In the genomic region with DNA sequence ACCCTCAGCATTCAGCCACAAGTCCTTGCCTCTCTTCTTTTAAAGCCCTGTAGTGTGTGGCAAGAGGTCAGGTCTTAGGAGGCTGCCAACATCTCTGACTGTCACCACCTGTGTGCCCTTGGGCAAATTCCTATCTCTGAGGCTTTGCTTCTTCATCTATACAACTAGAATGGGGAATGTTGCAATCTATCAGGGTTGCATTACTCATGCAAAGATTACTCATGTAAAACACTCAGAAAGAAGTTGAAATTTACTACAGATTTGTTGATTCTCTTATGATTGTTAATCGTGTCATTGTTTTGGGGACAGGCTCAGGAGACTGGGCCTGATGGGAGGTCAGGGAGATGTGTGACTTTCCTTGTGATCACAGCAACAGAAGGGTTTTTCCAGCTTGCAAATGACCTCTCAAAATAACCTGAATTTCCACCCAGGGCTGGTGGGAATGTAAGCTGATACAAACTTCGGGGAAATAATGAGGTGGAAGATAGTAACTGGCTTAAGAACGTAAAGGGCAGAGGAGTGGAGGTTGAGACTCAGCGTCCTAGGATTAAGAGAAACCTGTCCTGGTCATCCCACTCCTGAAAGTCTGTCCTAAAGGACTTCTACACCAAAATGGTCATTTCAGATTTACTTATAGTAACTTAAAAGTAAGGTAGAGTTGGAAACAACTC, we compare ENCODE assay signal across 12 cellular contexts. TPM values are rescaled to one million over a fixed set of nuclear protein-coding genes. Genes with fewer than 3 reads are reported as not detected.
DNase-seq lines count a peak whose midpoint lies in the region; ATAC-seq, FAIRE-seq and TF ChIP-seq lines count a peak whose summit lies in the region.
"Had no signal": no experiment of that assay in that cellular context is flagged by ENCODE, and none has a peak within 500 bp of the region (broad histone marks: within the 10 kb centered on the region; RNA-seq: fewer than 3 reads in every experiment).

No MANE protein-coding gene starts in this region.

- H4K20me1 ChIP-seq in astrocyte (ENCODE audit: insufficient read depth, low read length): no peaks in the 10 kb centered on the region

- TF ChIP-seq CTCF in BJ (IDR thresholded peaks at IDR 0.05; ENCODE audit: insufficient read depth, low read depth, low read length) (no peak), astrocyte (IDR thresholded peaks at IDR 0.05; ENCODE audit: insufficient read depth, low read depth, low read length) (no peak), lower lobe of right lung (IDR thresholded peaks at IDR 0.05) (no peak)

- H3K4me3 Mint-ChIP-seq in astrocyte (ENCODE audit: unreplicated experiment): no peak overlapping the region

- no peaks in the 10 kb centered on the region for H3K27me3 Mint-ChIP-seq in astrocyte (ENCODE audit: low read depth, unreplicated experiment)

- H3K9me3 Mint-ChIP-seq in astrocyte (ENCODE audit: unreplicated experiment): peaks cover 4% of the 10 kb centered on the region

- H3K9me3 ChIP-seq in astrocyte (ENCODE audit: insufficient read depth, low read depth, low read length): no peaks in the 10 kb centered on the region
- H3K9me3 ChIP-seq in lower lobe of right lung: no peaks in the 10 kb centered on the region

- H3K9ac ChIP-seq in astrocyte (ENCODE audit: low read length): peak overlapping the region; percentile 48

- no peaks in the 10 kb centered on the region for H3K79me2 ChIP-seq in astrocyte (ENCODE audit: insufficient read depth, low read length)

- no peak overlapping the region for H3K4me3 ChIP-seq in BJ (ENCODE audit: low read depth, low read length)
- no peak overlapping the region for H3K4me3 ChIP-seq in astrocyte (ENCODE audit: insufficient read depth, low read depth, low read length)
- H3K4me3 ChIP-seq in lower lobe of right lung: no peak overlapping the region

- H3K27ac Mint-ChIP-seq in astrocyte (ENCODE audit: unreplicated experiment): peak overlapping the region; percentile 82

- H3K27ac ChIP-seq in astrocyte (ENCODE audit: low read depth, low read length) (peak overlapping the region; percentile 72), lower lobe of right lung (no peak overlapping the region)

- H3K4me2 ChIP-seq in astrocyte (ENCODE audit: low read length): peak overlapping the region; percentile 53

- no peaks in the 10 kb centered on the region for H3K36me3 ChIP-seq in BJ (ENCODE audit: control insufficient read depth, insufficient read depth, low read length)
- no peaks in the 10 kb centered on the region for H3K36me3 ChIP-seq in astrocyte (ENCODE audit: insufficient read depth, low read length)
- no peaks in the 10 kb centered on the region for H3K36me3 ChIP-seq in lower lobe of right lung

- peak; percentile 95 for FAIRE-seq in astrocyte (lab: Jason Lieb, UNC)

- DNase-seq in BJ (ENCODE audit: low read depth): peak; percentile 87
- peak; percentile 98 for DNase-seq in LHCN-M2 (ENCODE audit: low read depth)
- peak; percentile 86 for DNase-seq in astrocyte (ENCODE audit: low read depth)
- DNase-seq in kidney tubule cell (ENCODE audit: low spot score): peak; percentile 93
- no peak for DNase-seq in lower lobe of right lung
- DNase-seq in NCI-H1048 (lab: John Stamatoyannopoulos, UW): no peak
- DNase-seq in stimulated activated CD4-positive, alpha-beta T cell treated with anti-CD3 and anti-CD28 coated beads, Interleukin-2, amount 100 ng/mL, for 48 hours: no peak
- DNase-seq: DMS79 treated with DMSO at 0.1 percent for 48 hours, NCI-H2081, T-helper 9 cell had no signal

- H3K4me1 ChIP-seq in astrocyte (ENCODE audit: insufficient read depth, low read length): peaks cover 12% of the 10 kb centered on the region
- no peaks in the 10 kb centered on the region for H3K4me1 ChIP-seq in lower lobe of right lung

- no peaks in the 10 kb centered on the region for H3K36me3 Mint-ChIP-seq in astrocyte (ENCODE audit: low read depth, unreplicated experiment)

- intact Hi-C loops in lower lobe of right lung (cut with DNase I): no loop called here

- CTCF ChIA-PET in BJ (lab: Yijun Ruan, JAX): no interaction called here

- peak overlapping the region; percentile 22 for H2AFZ ChIP-seq in astrocyte (ENCODE audit: low read depth, low read length)

- peaks cover 8% of the 10 kb centered on the region for H3K4me1 Mint-ChIP-seq in astrocyte (ENCODE audit: low read depth, unreplicated experiment)

- ATAC-seq in lower lobe of right lung: no peak
- ATAC-seq in HG03135 (IDR thresholded peaks at IDR 0.05; ENCODE audit: unreplicated experiment): no peak

- POLR2A ChIA-PET in BJ (lab: Charles Lee): no interaction called here

- H3K27me3 ChIP-seq in BJ (ENCODE audit: control insufficient read depth, insufficient read depth, low read length) (no peaks in the 10 kb centered on the region), astrocyte (ENCODE audit: insufficient read depth, low read length) (no peaks in the 10 kb centered on the region), lower lobe of right lung (ENCODE audit: low read depth) (no peaks in the 10 kb centered on the region)

RNA-seq across cellular contexts. Expression of a gene that starts 32.0 kb away (rescaled TPM):
- polyA plus RNA-seq in BJ (2011; rRNA removed): 0.04 and 0.06 TPM in 2 replicates
- polyA minus RNA-seq in BJ (2011; rRNA and poly(A)+ RNA removed): 0.05 TPM in 1 of 2 replicates, not detected in the other
- 2.9 and 5.0 TPM in 2 replicates for total RNA-seq in LHCN-M2 (2014; rRNA removed)
- polyA plus RNA-seq in LHCN-M2 (2012): 0.61 TPM
- 0.19 and 0.27 TPM in 2 replicates for total RNA-seq in astrocyte
- total RNA-seq in lower lobe of right lung: 0.35 TPM
- total RNA-seq: myocyte had no signal

Comparison
In these comparisons a context has a peak if more than half of its experiments do, and no peak if none do; other contexts are left out.
1. DNase-seq: peak in BJ (single experiment), LHCN-M2 (single experiment), astrocyte (single experiment) and kidney tubule cell (single experiment); none in lower lobe of right lung (single experiment), NCI-H1048 (single experiment) and stimulated activated CD4-positive, alpha-beta T cell treated with anti-CD3 and anti-CD28 coated beads, Interleukin-2, amount 100 ng/mL, for 48 hours (0 of 2).